Comparison of ENCODE assay signal across 17 cellular contexts in the genomic region with DNA sequence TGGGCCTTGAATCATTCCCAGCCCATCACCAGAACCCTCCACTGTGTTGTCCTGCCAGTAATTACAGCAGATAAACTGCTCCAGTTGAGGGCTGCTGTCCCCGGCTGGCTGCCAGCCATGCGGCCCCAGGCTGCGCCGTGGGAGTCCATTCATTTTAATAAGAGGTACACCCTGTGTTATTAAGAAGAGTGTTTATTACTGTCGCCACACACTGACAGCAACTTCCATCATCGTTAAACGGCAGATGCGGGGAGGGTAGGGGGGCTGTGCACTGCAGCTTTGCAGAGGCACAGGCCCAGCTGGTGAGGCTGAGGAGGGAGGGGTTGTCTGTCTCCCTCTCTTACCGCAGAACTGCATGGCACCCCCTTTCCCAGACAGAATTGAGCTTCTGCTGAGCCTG. TPM values are rescaled to one million over a fixed set of nuclear protein-coding genes. Genes with fewer than 3 reads are reported as not detected.
DNase-seq lines count a peak whose midpoint lies in the region; ATAC-seq lines count a peak whose summit lies in the region.
"Had no signal": no experiment of that assay in that cellular context is flagged by ENCODE, and none has a peak within 500 bp of the region (broad histone marks: within the 10 kb centered on the region; RNA-seq: fewer than 3 reads in every experiment).

No MANE protein-coding gene starts in this region.

- no peaks in the 10 kb centered on the region for H3K36me3 ChIP-seq in neuronal stem cell (replicated peaks in 1 of 2; ENCODE audit: control insufficient read depth in 2 of 2, insufficient read depth in 2 of 2, low read length in 2 of 2)
- H3K36me3 ChIP-seq: left ventricle myocardium inferior had no signal

- peak overlapping the region; percentile 45 for H3K18ac ChIP-seq in neuronal stem cell (ENCODE audit: low read length)

- H4K8ac ChIP-seq in neuronal stem cell (ENCODE audit: low read depth, low read length), result no peak overlapping the region

- no CpG with 5 or more reads among the region's 9 CpGs for WGBS in neuronal stem cell (ENCODE audit: extremely low coverage in 2 of 2, insufficient read length in 2 of 2, insufficient replicate concordance in 1 of 2), 2 donors

- H3K4ac ChIP-seq in neuronal stem cell (ENCODE audit: low read length), result no peak overlapping the region

- ATAC-seq in GM19467 (IDR thresholded peaks at IDR 0.05; ENCODE audit: unreplicated experiment), result no peak
- no peak for ATAC-seq in HG03095 (IDR thresholded peaks at IDR 0.05; ENCODE audit: unreplicated experiment)
- ATAC-seq: body of pancreas, mucosa of descending colon had no signal

- no peak overlapping the region for H3K4me2 ChIP-seq in neuronal stem cell (ENCODE audit: insufficient read depth, low read length, poor library complexity, severe bottlenecking)

- H3K14ac ChIP-seq in neuronal stem cell (ENCODE audit: low read length), result no peak overlapping the region

- DNase-seq in DMS79 treated with DMSO at 0.1 percent for 48 hours (lab: John Stamatoyannopoulos, UW) (peak; percentile 81), NCI-H2081 (lab: John Stamatoyannopoulos, UW) (peak; percentile 92 to 98), NCI-H748 (lab: John Stamatoyannopoulos, UW; ENCODE audit: unreplicated experiment) (peak; percentile 99), neuronal stem cell (ENCODE audit: low spot score) (no peak), NOMO-1 treated with DMSO at 0.1 percent for 48 hours (lab: John Stamatoyannopoulos, UW; ENCODE audit: unreplicated experiment) (no peak)
- DNase-seq in stimulated activated CD4-positive, alpha-beta T cell treated with anti-CD3 and anti-CD28 coated beads, Interleukin-4, amount 100 ng/mL, for 1 hour, result no peak
- DNase-seq: activated CD4-positive, alpha-beta T cell treated with anti-CD3 and anti-CD28 coated beads for 1 hour; body of pancreas; CD4-positive, alpha-beta memory T cell; head of caudate nucleus; left ventricle myocardium inferior; mucosa of descending colon; NCI-H187 treated with DMSO at 0.1 percent for 48 hours; NK-92 treated with Interleukin-12 subunit alpha and Interleukin-12 subunit beta, amount 100 ng/mL, for 24 hours; testis had no signal

- no peak overlapping the region for H2AFZ ChIP-seq in neuronal stem cell (ENCODE audit: low read length)

- H3K9ac ChIP-seq in neuronal stem cell (ENCODE audit: low read depth, low read length, poor library complexity), result no peak overlapping the region

- no peak overlapping the region for H2BK120ac ChIP-seq in neuronal stem cell (ENCODE audit: low read depth, low read length)

- no peak overlapping the region for H2BK12ac ChIP-seq in neuronal stem cell (ENCODE audit: low read length)

- H3K9me3 ChIP-seq in neuronal stem cell (replicated peaks in 1 of 2; ENCODE audit: control insufficient read depth in 2 of 2, insufficient read depth in 1 of 2, low read depth in 1 of 2, low read length in 2 of 2), result no peaks in the 10 kb centered on the region
- H3K9me3 ChIP-seq: body of pancreas, left ventricle myocardium inferior, mucosa of descending colon, testis had no signal

- no peak overlapping the region for H3K27ac ChIP-seq in neuronal stem cell (replicated peaks; ENCODE audit: low read length)
- H3K27ac ChIP-seq: body of pancreas, left ventricle myocardium inferior, testis had no signal

- H2BK15ac ChIP-seq in neuronal stem cell (ENCODE audit: low read length), result no peak overlapping the region

- no peak overlapping the region for H3K23ac ChIP-seq in neuronal stem cell (ENCODE audit: low read depth, low read length, poor library complexity)

- no peaks in the 10 kb centered on the region for H3K79me1 ChIP-seq in neuronal stem cell (ENCODE audit: low read depth, low read length)

- H4K91ac ChIP-seq in neuronal stem cell (ENCODE audit: low read depth, low read length, poor library complexity), result no peak overlapping the region

- no peak overlapping the region for H2AK5ac ChIP-seq in neuronal stem cell (ENCODE audit: low read depth, low read length)

- peaks cover 5 to 11% of the 10 kb centered on the region in 2 donors for H3K4me1 ChIP-seq in neuronal stem cell (ENCODE audit: control insufficient read depth in 2 of 2, insufficient read depth in 1 of 2, low read depth in 1 of 2, low read length in 2 of 2)
- H3K4me1 ChIP-seq: body of pancreas, left ventricle myocardium inferior, testis had no signal

- H2BK5ac ChIP-seq in neuronal stem cell (ENCODE audit: low read length), result no peak overlapping the region

- no peak overlapping the region for H3K4me3 ChIP-seq in neuronal stem cell (ENCODE audit: low read length in 2 of 2)
- H3K4me3 ChIP-seq: body of pancreas, left ventricle myocardium inferior, mucosa of descending colon, testis had no signal

- peaks cover 0 to 29% (median 0%) of the 10 kb centered on the region in 3 experiments for H3K27me3 ChIP-seq in neuronal stem cell (ENCODE audit: control insufficient read depth in 3 of 3, insufficient read depth in 3 of 3, low read depth in 1 of 3, low read length in 3 of 3)
- H3K27me3 ChIP-seq: body of pancreas, testis had no signal

RNA-seq across cellular contexts. Expression of a gene that starts 33.9 kb away (rescaled TPM):
- 19.3 TPM for polyA plus RNA-seq in neuronal stem cell (2013, experiment 1 of 2)
- polyA plus RNA-seq in neuronal stem cell (2013, experiment 2 of 2), result 18.4 TPM

Comparison
In these comparisons a context has a peak if more than half of its experiments do, and no peak if none do; other contexts are left out.
1. DNase-seq: peak in DMS79 treated with DMSO at 0.1 percent for 48 hours (single experiment), NCI-H2081 (2 of 2) and NCI-H748 (single experiment); none in neuronal stem cell (single experiment), NOMO-1 treated with DMSO at 0.1 percent for 48 hours (single experiment) and stimulated activated CD4-positive, alpha-beta T cell treated with anti-CD3 and anti-CD28 coated beads, Interleukin-4, amount 100 ng/mL, for 1 hour (single experiment).